15 cellular contexts compared by ENCODE assay signal in genomic region chr10:74255800-74256422, GRCh38.
DNase-seq lines count a peak whose midpoint lies in the region; ATAC-seq and TF ChIP-seq lines count a peak whose summit lies in the region.
"Had no signal": no experiment of that assay in that cellular context is flagged by ENCODE, and none has a peak within 500 bp of the region (broad histone marks: within the 10 kb centered on the region; RNA-seq: fewer than 3 reads in every experiment).

No MANE protein-coding gene starts in this region.

- H3K4me1 ChIP-seq in HUES48 (ENCODE audit: control insufficient read depth, insufficient read depth, low read length) = peaks cover 51% of the 10 kb centered on the region
- no peaks in the 10 kb centered on the region for H3K4me1 ChIP-seq in CD8-positive, alpha-beta T cell (ENCODE audit: insufficient read depth, low read length)
- H3K4me1 ChIP-seq: psoas muscle, uterus had no signal

- no peak for TF ChIP-seq CTCF in CD8-positive, alpha-beta T cell (IDR thresholded peaks at IDR 0.05)

- peaks cover 10% of the 10 kb centered on the region for H3K4me1 Mint-ChIP-seq in CD8-positive, alpha-beta T cell (ENCODE audit: low read depth)

- H3K9me3 Mint-ChIP-seq in CD8-positive, alpha-beta T cell = no peaks in the 10 kb centered on the region
- H3K9me3 Mint-ChIP-seq: activated T-helper 2 cell treated with anti-CD3 and anti-CD28 coated beads, Interferon-gamma antibody, Interleukin-2, Interleukin-4, amounts not matched to agents 10 μg/mL and 5 μg/mL and 100 μg/mL, durations not matched to agents 14 hours and 24 hours and 36 hours had no signal

- CTCF ChIA-PET in CD8-positive, alpha-beta T cell (lab: Charles Lee) = interaction anchor here (0.6 kb wide), 1 partner anchor 764 kb away, joined by 4 read pairs; no protein-coding TSS in a partner anchor

- no peak overlapping the region for H3K4me3 Mint-ChIP-seq in CD8-positive, alpha-beta T cell
- H3K4me3 Mint-ChIP-seq: activated CD4-positive, alpha-beta T cell treated with anti-CD3 and anti-CD28 coated beads for 36 hours had no signal

- no peak overlapping the region for H3K9ac ChIP-seq in HUES48 (ENCODE audit: low read depth, low read length)

- H3K27ac Mint-ChIP-seq in CD8-positive, alpha-beta T cell = no peak overlapping the region
- H3K27ac Mint-ChIP-seq: activated CD4-positive, alpha-beta T cell treated with anti-CD3 and anti-CD28 coated beads for 36 hours; activated T-helper 2 cell treated with anti-CD3 and anti-CD28 coated beads, Interferon-gamma antibody, Interleukin-2, Interleukin-4, amounts not matched to agents 10 μg/mL and 5 μg/mL and 100 μg/mL, durations not matched to agents 14 hours and 24 hours and 36 hours had no signal

- H3K9me3 ChIP-seq in HUES48 (ENCODE audit: control insufficient read depth, insufficient read depth, low read length) = no peaks in the 10 kb centered on the region
- no peaks in the 10 kb centered on the region for H3K9me3 ChIP-seq in CD8-positive, alpha-beta T cell (ENCODE audit: low read length)
- H3K9me3 ChIP-seq: psoas muscle, uterus had no signal

- peak overlapping the region; percentile 58 for H3K27ac ChIP-seq in HUES48 (ENCODE audit: low read depth, low read length)
- no peak overlapping the region for H3K27ac ChIP-seq in CD8-positive, alpha-beta T cell (ENCODE audit: low read depth, low read length)
- H3K27ac ChIP-seq: psoas muscle, uterus had no signal

- no peaks in the 10 kb centered on the region for H3K36me3 ChIP-seq in HUES48 (ENCODE audit: control insufficient read depth, insufficient read depth, low read length)
- no peaks in the 10 kb centered on the region for H3K36me3 ChIP-seq in CD8-positive, alpha-beta T cell (ENCODE audit: insufficient read depth, low read length)
- H3K36me3 ChIP-seq: uterus had no signal

- H3K27me3 ChIP-seq in HUES48 (ENCODE audit: control insufficient read depth, insufficient read depth, low read length) = no peaks in the 10 kb centered on the region
- H3K27me3 ChIP-seq in CD8-positive, alpha-beta T cell (ENCODE audit: insufficient read depth, low read length) = no peaks in the 10 kb centered on the region
- H3K27me3 ChIP-seq: uterus had no signal

- no peak for ATAC-seq in CD8-positive, alpha-beta T cell
- ATAC-seq in SK-N-SH treated with all-trans-retinoic acid at 6 μM for 48 hours = no peak
- ATAC-seq: activated CD4-positive, alpha-beta T cell treated with anti-CD3 and anti-CD28 coated beads for 36 hours; HepG2 had no signal

- peak; percentile 9 for DNase-seq in AG20443 (ENCODE audit: low spot score)
- peak; percentile 33 for DNase-seq in SKM-1 (lab: John Stamatoyannopoulos, UW; ENCODE audit: unreplicated experiment)
- DNase-seq in iris pigment epithelial cell (ENCODE audit: low read depth) = peak; percentile 36
- no peak for DNase-seq in CD8-positive, alpha-beta T cell
- DNase-seq in activated gamma-delta T cell treated with Interleukin-2 at 50 U/mL for 16 hours = no peak
- no peak for DNase-seq in inferior parietal cortex (ENCODE audit: extremely low spot score)
- DNase-seq: activated CD4-positive, alpha-beta T cell treated with anti-CD3 and anti-CD28 coated beads for 36 hours; DND-41; NCI-H146; psoas muscle; uterus had no signal

- POLR2A ChIA-PET in CD8-positive, alpha-beta T cell (lab: Charles Lee) = no interaction called here

- intact Hi-C loops in CD8-positive, alpha-beta T cell (cut with DNase I, micrococcal nuclease) = no loop called here

- H3K27me3 Mint-ChIP-seq in CD8-positive, alpha-beta T cell (ENCODE audit: low read depth) = no peaks in the 10 kb centered on the region
- H3K27me3 Mint-ChIP-seq: activated CD4-positive, alpha-beta T cell treated with anti-CD3 and anti-CD28 coated beads for 36 hours had no signal

- no peak overlapping the region for H3K4me3 ChIP-seq in HUES48 (ENCODE audit: low read depth, low read length)
- no peak overlapping the region for H3K4me3 ChIP-seq in CD8-positive, alpha-beta T cell (ENCODE audit: low read depth, low read length)
- H3K4me3 ChIP-seq: psoas muscle, uterus had no signal

- H3K36me3 Mint-ChIP-seq in CD8-positive, alpha-beta T cell = no peaks in the 10 kb centered on the region

TF ChIP-seq in SK-N-SH treated with all-trans-retinoic acid at 6 μM for 48 hours, 23 proteins besides CTCF, POLR2A, EP300 and RAD21:
- TF ChIP-seq ARNTL (CRISPR knock-in tag; IDR thresholded peaks at IDR 0.05; ENCODE audit: borderline replicate concordance, low read depth) (no peak), PATZ1 (CRISPR knock-in tag; IDR thresholded peaks at IDR 0.05; ENCODE audit: borderline replicate concordance) (no peak), POU6F1 (CRISPR knock-in tag; IDR thresholded peaks at IDR 0.05; ENCODE audit: borderline replicate concordance, low read depth) (no peak), ISL1 (CRISPR knock-in tag; IDR thresholded peaks at IDR 0.05) (no peak)

Comparison
In these comparisons a context has a peak if more than half of its experiments do, and no peak if none do; other contexts are left out.
1. DNase-seq: peak in AG20443 (single experiment), SKM-1 (single experiment) and iris pigment epithelial cell (single experiment); none in CD8-positive, alpha-beta T cell (0 of 7), activated gamma-delta T cell treated with Interleukin-2 at 50 U/mL for 16 hours (single experiment) and inferior parietal cortex (single experiment).